ENCODE assay signal across 20 cellular contexts in the genomic region with DNA sequence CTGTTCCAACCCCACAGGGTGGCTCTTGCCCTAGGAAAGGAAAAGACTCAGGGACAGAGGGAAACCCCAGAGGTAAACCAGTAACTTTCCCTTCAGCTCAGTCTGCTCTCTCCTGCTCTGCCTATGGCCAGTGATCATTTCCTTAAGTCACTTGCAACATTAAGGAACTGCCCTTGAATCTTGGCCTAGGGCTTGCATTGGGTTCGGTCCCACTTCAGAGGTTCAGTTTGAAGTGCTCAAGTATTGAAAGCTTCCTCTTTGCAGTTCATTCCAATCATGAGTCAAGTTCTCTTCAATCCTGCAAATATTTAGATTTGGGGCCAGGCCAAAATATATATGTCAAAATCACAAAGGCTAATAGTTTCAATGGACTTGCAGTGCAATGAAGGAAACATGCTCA.
A peak's percentile ranks its signal among the peaks of the same experiment; 100 is the strongest.
DNase-seq lines count a peak whose midpoint lies in the region; ATAC-seq, FAIRE-seq and TF ChIP-seq lines count a peak whose summit lies in the region.
"Had no signal": no experiment of that assay in that cellular context is flagged by ENCODE, and none has a peak within 500 bp of the region (broad histone marks: within the 10 kb centered on the region; RNA-seq: fewer than 3 reads in every experiment).

No MANE protein-coding gene starts in this region.

- no peak for ATAC-seq in PC-3
- ATAC-seq in naive thymus-derived CD4-positive, alpha-beta T cell = peak; percentile 44

- no peak overlapping the region for H2AFZ ChIP-seq in PC-3 (ENCODE audit: low read length)

- H3K9ac ChIP-seq in PC-3 (ENCODE audit: low read length) = no peak overlapping the region

- H3K4me3 ChIP-seq in PC-3 (ENCODE audit: low read length) = no peak overlapping the region
- H3K4me3 ChIP-seq in naive thymus-derived CD4-positive, alpha-beta T cell (ENCODE audit: low read length) = no peak overlapping the region
- H3K4me3 ChIP-seq: esophagus squamous epithelium, ovary, vagina had no signal

- no peak overlapping the region for H3K4me2 ChIP-seq in PC-3 (ENCODE audit: low read length)

- H3K4me3 Mint-ChIP-seq in naive thymus-derived CD4-positive, alpha-beta T cell = no peak overlapping the region
- H3K4me3 Mint-ChIP-seq: activated B cell treated with CpG ODN at 0.5 μM for 24 hours had no signal

- H3K27ac Mint-ChIP-seq in naive thymus-derived CD4-positive, alpha-beta T cell = no peak overlapping the region
- H3K27ac Mint-ChIP-seq: activated B cell treated with CpG ODN at 0.5 μM for 24 hours; activated T-helper 2 cell treated with anti-CD3 and anti-CD28 coated beads, Interferon-gamma antibody, Interleukin-2, Interleukin-4, amounts not matched to agents 10 μg/mL and 5 μg/mL and 100 μg/mL, durations not matched to agents 14 hours and 24 hours and 36 hours had no signal

- H3K79me2 ChIP-seq in PC-3 (ENCODE audit: low read length) = no peaks in the 10 kb centered on the region

- no peak for TF ChIP-seq CTCF in PC-3 (conservative IDR thresholded peaks at IDR 0.05; ENCODE audit: low read depth, low read length)

- POLR2A ChIA-PET in PC-3 (lab: Charles Lee; ENCODE audit: unreplicated experiment) = interaction anchor here (0.6 kb wide), 1 partner anchor 26 kb away, joined by 5 read pairs; no protein-coding TSS in a partner anchor
- POLR2A ChIA-PET in naive thymus-derived CD4-positive, alpha-beta T cell (lab: Charles Lee) = interaction anchor here (1.2 kb wide), 1 partner anchor 11 kb away, joined by 3 read pairs; no protein-coding TSS in a partner anchor

- H3K36me3 Mint-ChIP-seq in naive thymus-derived CD4-positive, alpha-beta T cell = peaks cover 0 to 2% (median 0%) of the 10 kb centered on the region in 5 donors

- intact Hi-C loops in PC-3 (cut with micrococcal nuclease) = no loop called here
- intact Hi-C loops in naive thymus-derived CD4-positive, alpha-beta T cell (cut with micrococcal nuclease) = no loop called here

- H3K27me3 ChIP-seq in PC-3 (ENCODE audit: low read length) = no peaks in the 10 kb centered on the region
- no peaks in the 10 kb centered on the region for H3K27me3 ChIP-seq in naive thymus-derived CD4-positive, alpha-beta T cell (ENCODE audit: control insufficient read depth in 2 of 2, insufficient read depth in 2 of 2, low read length in 2 of 2)
- H3K27me3 ChIP-seq: esophagus squamous epithelium, ovary, vagina had no signal

- BruUV-seq in PC-3 (replicated peaks; lab: Mats Ljungman, UMichigan) = no TSS peak

- H3K36me3 ChIP-seq in PC-3 (ENCODE audit: low read depth, low read length) = no peaks in the 10 kb centered on the region
- H3K36me3 ChIP-seq in naive thymus-derived CD4-positive, alpha-beta T cell (ENCODE audit: control insufficient read depth in 2 of 3, insufficient read depth in 3 of 3, low read length in 3 of 3) = no peaks in the 10 kb centered on the region
- H3K36me3 ChIP-seq: esophagus squamous epithelium, ovary, vagina had no signal

- no peak for FAIRE-seq in H54 (lab: Jason Lieb, UNC)

- no peaks in the 10 kb centered on the region for H3F3A ChIP-seq in PC-3 (ENCODE audit: low read length, unreplicated experiment)

- peaks cover 17% of the 10 kb centered on the region for H3K4me1 ChIP-seq in PC-3 (ENCODE audit: insufficient read depth, low read length)
- peaks cover 0 to 9% of the 10 kb centered on the region in 2 donors for H3K4me1 ChIP-seq in naive thymus-derived CD4-positive, alpha-beta T cell (ENCODE audit: control insufficient read depth in 2 of 2, insufficient read depth in 2 of 2, low read length in 2 of 2)
- H3K4me1 ChIP-seq: vagina had no signal

- H3K4me1 Mint-ChIP-seq in naive thymus-derived CD4-positive, alpha-beta T cell = peaks cover 11 to 35% (median 17%) of the 10 kb centered on the region in 7 donors
- H3K4me1 Mint-ChIP-seq: activated B cell treated with CpG ODN at 0.5 μM for 24 hours had no signal

- no peaks in the 10 kb centered on the region for H3K9me3 ChIP-seq in PC-3 (ENCODE audit: low read length)
- H3K9me3 ChIP-seq in naive thymus-derived CD4-positive, alpha-beta T cell (ENCODE audit: control insufficient read depth in 2 of 3, low read length in 3 of 3) = no peaks in the 10 kb centered on the region
- H3K9me3 ChIP-seq: esophagus squamous epithelium, ovary, vagina had no signal

- H4K20me1 ChIP-seq in PC-3 (ENCODE audit: low read length) = no peaks in the 10 kb centered on the region

- peaks cover 0 to 5% (median 0%) of the 10 kb centered on the region in 11 donors for H3K9me3 Mint-ChIP-seq in naive thymus-derived CD4-positive, alpha-beta T cell
- H3K9me3 Mint-ChIP-seq: activated B cell treated with CpG ODN at 0.5 μM for 24 hours had no signal

- H3K27ac ChIP-seq in PC-3 (ENCODE audit: low read length) (no peak overlapping the region), epithelial cell of prostate (peak overlapping the region; percentile 71)
- no peak overlapping the region for H3K27ac ChIP-seq in naive thymus-derived CD4-positive, alpha-beta T cell (ENCODE audit: low read depth, low read length)
- H3K27ac ChIP-seq: ovary, vagina had no signal

- DNase-seq in EH (ENCODE audit: low read depth) (peak; percentile 59), PC-3 (peak; percentile 47), epithelial cell of prostate (ENCODE audit: low read depth, low spot score) (no peak), NCI-H2227 (lab: John Stamatoyannopoulos, UW; ENCODE audit: unreplicated experiment) (no peak), H54 (ENCODE audit: insufficient read length, low spot score) (no peak), NCI-H2081 treated with DMSO at 0.1 percent for 48 hours (lab: John Stamatoyannopoulos, UW) (no peak)
- DNase-seq in naive thymus-derived CD4-positive, alpha-beta T cell = no peak
- no peak for DNase-seq in activated effector memory CD4-positive, alpha-beta T cell treated with Interleukin-2 at 50 U/mL for 16 hours
- DNase-seq: activated B cell treated with CpG ODN at 0.5 μM for 24 hours; amniotic stem cell; esophagus squamous epithelium; NCI-H2029 treated with DMSO at 0.1 percent for 48 hours; NCI-H526 treated with DMSO at 0.1 percent for 48 hours; ovary; RPMI8226; stimulated activated CD4-positive, alpha-beta T cell treated with anti-CD3 and anti-CD28 coated beads, Interleukin-12 subunit alpha, Interleukin-12 subunit beta, amount 100 ng/mL, for 4 hours; stimulated activated naive CD4-positive, alpha-beta T cell; T-helper 1 cell had no signal

- no peaks in the 10 kb centered on the region for H3K9me2 ChIP-seq in PC-3 (replicated peaks; ENCODE audit: low read length)

- TF ChIP-seq POLR2A in H54 (IDR thresholded peaks at IDR 0.05; ENCODE audit: low read depth, low read length) = no peak

- CTCF ChIA-PET in PC-3 (lab: Charles Lee) = no interaction called here
- CTCF ChIA-PET in naive thymus-derived CD4-positive, alpha-beta T cell (lab: Charles Lee) = no interaction called here

- no peaks in the 10 kb centered on the region for H3K27me3 Mint-ChIP-seq in naive thymus-derived CD4-positive, alpha-beta T cell
- H3K27me3 Mint-ChIP-seq: activated B cell treated with CpG ODN at 0.5 μM for 24 hours had no signal

Comparison
In these comparisons a context has a peak if more than half of its experiments do, and no peak if none do; other contexts are left out.
1. DNase-seq: peak in EH (single experiment) and PC-3 (single experiment); none in epithelial cell of prostate (single experiment), naive thymus-derived CD4-positive, alpha-beta T cell (0 of 9), NCI-H2227 (single experiment), activated effector memory CD4-positive, alpha-beta T cell treated with Interleukin-2 at 50 U/mL for 16 hours (single experiment), H54 (single experiment) and NCI-H2081 treated with DMSO at 0.1 percent for 48 hours (single experiment).